In the genomic region with DNA sequence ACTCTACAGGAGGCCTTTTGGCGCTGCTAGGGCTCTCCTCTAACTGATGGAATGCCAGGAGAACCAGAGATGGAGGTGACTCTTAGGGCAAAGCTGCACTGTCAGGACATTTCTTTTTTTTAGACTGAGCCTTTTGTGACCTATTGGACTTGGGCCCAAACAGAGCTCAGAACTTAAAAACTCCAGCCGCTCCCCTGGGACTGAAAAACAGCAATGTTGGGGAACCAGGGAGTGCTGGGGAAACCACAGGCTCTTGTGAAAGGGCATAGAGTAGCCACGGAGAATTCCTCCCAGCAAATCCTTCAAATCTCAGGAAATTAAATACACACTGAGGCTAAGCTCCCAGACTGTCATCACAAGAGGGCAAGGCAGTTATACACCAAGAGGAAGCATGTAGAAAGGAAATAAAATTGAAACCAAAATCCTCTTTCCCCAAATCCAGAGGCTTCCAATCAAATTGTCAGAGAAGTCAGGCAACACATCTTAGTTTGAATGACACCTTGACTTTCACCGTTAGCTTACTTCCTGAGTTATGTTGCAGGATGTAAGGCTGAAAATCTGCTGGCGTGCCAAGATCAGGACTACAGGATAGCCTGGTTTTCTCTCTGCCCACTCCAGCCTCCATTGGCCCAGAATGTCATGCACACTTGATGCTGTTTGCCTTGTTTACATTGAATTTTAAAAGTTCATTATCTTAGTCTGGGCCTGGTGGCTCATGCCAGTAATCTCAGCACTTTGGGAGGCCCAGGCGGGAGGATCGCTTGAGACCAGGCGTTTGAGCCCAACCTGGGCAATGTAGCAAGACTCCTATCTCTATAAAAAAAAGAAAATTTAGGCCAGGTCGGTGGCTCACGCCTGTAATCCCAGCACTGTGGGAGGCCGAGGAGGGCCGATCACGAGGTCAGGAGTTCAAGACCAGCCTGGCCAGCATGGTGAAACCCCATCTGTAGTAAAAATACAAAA, we compare ENCODE assay signal across 11 cellular contexts. TPM values are rescaled to one million over a fixed set of nuclear protein-coding genes. Genes with fewer than 3 reads are reported as not detected.
DNase-seq lines count a peak whose midpoint lies in the region; ATAC-seq lines count a peak whose summit lies in the region.
"Had no signal": no experiment of that assay in that cellular context is flagged by ENCODE, and none has a peak within 500 bp of the region (broad histone marks: within the 10 kb centered on the region; RNA-seq: fewer than 3 reads in every experiment).

No MANE protein-coding gene starts in this region.

- peak overlapping the region; percentile 27 for H3K27ac Mint-ChIP-seq in activated naive CD4-positive, alpha-beta T cell treated with anti-CD3 and anti-CD28 coated beads, Interleukin-2, amount 50 U/mL, for 24 hours
- peak overlapping the region; percentile 44 for H3K27ac Mint-ChIP-seq in activated T-helper 17 cell treated with anti-CD3 and anti-CD28 coated beads, Interleukin-2, amount 50 U/mL, for 72 hours
- peak overlapping the region; percentile 39 to 96 (median 82) for H3K27ac Mint-ChIP-seq in immature natural killer cell

- H3K27me3 Mint-ChIP-seq in activated naive CD4-positive, alpha-beta T cell treated with anti-CD3 and anti-CD28 coated beads, Interleukin-2, amount 50 U/mL, for 24 hours, result no peaks in the 10 kb centered on the region
- no peaks in the 10 kb centered on the region for H3K27me3 Mint-ChIP-seq in activated T-helper 17 cell treated with anti-CD3 and anti-CD28 coated beads, Interleukin-2, amount 50 U/mL, for 72 hours
- peaks cover 5 to 8% (median 7%) of the 10 kb centered on the region in 3 donors for H3K27me3 Mint-ChIP-seq in immature natural killer cell (ENCODE audit: low read depth in 3 of 3)

- no peaks in the 10 kb centered on the region for H3K27me3 ChIP-seq in thymus (ENCODE audit: control insufficient read depth, insufficient read depth)

- peaks cover 2% of the 10 kb centered on the region for H3K36me3 Mint-ChIP-seq in activated naive CD4-positive, alpha-beta T cell treated with anti-CD3 and anti-CD28 coated beads, Interleukin-2, amount 50 U/mL, for 24 hours
- peaks cover 24% of the 10 kb centered on the region for H3K36me3 Mint-ChIP-seq in activated T-helper 17 cell treated with anti-CD3 and anti-CD28 coated beads, Interleukin-2, amount 50 U/mL, for 72 hours (ENCODE audit: low read depth)
- H3K36me3 Mint-ChIP-seq in immature natural killer cell, result peaks cover 0 to 4% (median 3%) of the 10 kb centered on the region in 3 donors

- WGBS in thymus, result 83% methylated on average over 13 of the region's 13 CpGs

- peak overlapping the region; percentile 61 for H3K4me3 Mint-ChIP-seq in activated naive CD4-positive, alpha-beta T cell treated with anti-CD3 and anti-CD28 coated beads, Interleukin-2, amount 50 U/mL, for 24 hours
- peak overlapping the region; percentile 91 for H3K4me3 Mint-ChIP-seq in activated T-helper 17 cell treated with anti-CD3 and anti-CD28 coated beads, Interleukin-2, amount 50 U/mL, for 72 hours
- H3K4me3 Mint-ChIP-seq in immature natural killer cell, result peak overlapping the region; percentile 27 to 96 (median 66)

- no peaks in the 10 kb centered on the region for H3K9me3 ChIP-seq in thymus (ENCODE audit: control insufficient read depth)

- peaks cover 22% of the 10 kb centered on the region for H3K4me1 Mint-ChIP-seq in activated naive CD4-positive, alpha-beta T cell treated with anti-CD3 and anti-CD28 coated beads, Interleukin-2, amount 50 U/mL, for 24 hours
- no peaks in the 10 kb centered on the region for H3K4me1 Mint-ChIP-seq in activated T-helper 17 cell treated with anti-CD3 and anti-CD28 coated beads, Interleukin-2, amount 50 U/mL, for 72 hours
- peaks cover 26 to 36% of the 10 kb centered on the region in 2 donors for H3K4me1 Mint-ChIP-seq in immature natural killer cell

- no peak for ATAC-seq in activated T-helper 17 cell treated with anti-CD3 and anti-CD28 coated beads, Interleukin-2, amount 50 U/mL, for 72 hours (replicated peaks)
- ATAC-seq: HCT116 had no signal

- H3K9me3 Mint-ChIP-seq in activated naive CD4-positive, alpha-beta T cell treated with anti-CD3 and anti-CD28 coated beads, Interleukin-2, amount 50 U/mL, for 24 hours, result no peaks in the 10 kb centered on the region
- H3K9me3 Mint-ChIP-seq in activated T-helper 17 cell treated with anti-CD3 and anti-CD28 coated beads, Interleukin-2, amount 50 U/mL, for 72 hours, result no peaks in the 10 kb centered on the region
- no peaks in the 10 kb centered on the region for H3K9me3 Mint-ChIP-seq in immature natural killer cell

- DNase-seq in activated naive CD4-positive, alpha-beta T cell treated with Interleukin-2 at 50 U/mL for 16 hours, result no peak
- DNase-seq in immature natural killer cell (no peak), kidney glomerular epithelial cell (lab: John Stamatoyannopoulos, UW) (no peak), middle frontal gyrus (ENCODE audit: extremely low spot score, low spot score) (no peak)
- DNase-seq in effector CD4-positive, alpha-beta T cell, result no peak
- DNase-seq: DMS53, NCI-H187 had no signal

- H3K4me1 ChIP-seq in thymus (ENCODE audit: control insufficient read depth, insufficient read depth, low read length), result peaks cover 9% of the 10 kb centered on the region

- no peak overlapping the region for H3K4me3 ChIP-seq in thymus (ENCODE audit: low read length)

- no peaks in the 10 kb centered on the region for H3K36me3 ChIP-seq in thymus (ENCODE audit: control insufficient read depth, insufficient read depth)

- peak overlapping the region; percentile 60 for H3K27ac ChIP-seq in thymus (ENCODE audit: low read depth)

RNA-seq across cellular contexts. Expression of a gene that starts 2.5 kb away (rescaled TPM):
- 100 to 1,000 TPM in 1 of 2 donors, 10 to 100 TPM in 1; 62.2 to 100 TPM for total RNA-seq in activated T-helper 17 cell treated with anti-CD3 and anti-CD28 coated beads, Interleukin-2, amount 50 U/mL, for 72 hours
- polyA plus RNA-seq in immature natural killer cell, result 10 to 100 TPM; 48.1 to 79.5 (median 63.0) TPM
- 20.1 TPM for polyA plus RNA-seq in thymus

RNA-seq across cellular contexts. Expression of a gene that starts 32.5 kb away (rescaled TPM):
- total RNA-seq in activated T-helper 17 cell treated with anti-CD3 and anti-CD28 coated beads, Interleukin-2, amount 50 U/mL, for 72 hours, result 1 to 10 TPM in 1 of 2 donors, under 1 TPM in 1; 0.93 to 1.6 TPM
- 1 to 10 TPM in 1 of 3 donors, under 1 TPM in 1, not detected in 1; 0.51 to 1.6 TPM for polyA plus RNA-seq in immature natural killer cell
- 5.2 TPM for polyA plus RNA-seq in thymus

RNA-seq across cellular contexts. Expression of a gene that starts 46.9 kb away (rescaled TPM):
- 10 to 100 TPM in 1 of 2 donors, 1 to 10 TPM in 1; 6.5 to 11.3 TPM for total RNA-seq in activated T-helper 17 cell treated with anti-CD3 and anti-CD28 coated beads, Interleukin-2, amount 50 U/mL, for 72 hours
- polyA plus RNA-seq in immature natural killer cell (100 to 1,000 TPM; 231 to 266 (median 256) TPM), thymus (23.8 TPM)

Comparison
In these comparisons a context has a peak if more than half of its experiments do, and no peak if none do; other contexts are left out.
1. H3K27ac Mint-ChIP-seq: peak in every context shown above with its lines; median percentile 82 in immature natural killer cell; 44 in activated T-helper 17 cell treated with anti-CD3 and anti-CD28 coated beads, Interleukin-2, amount 50 U/mL, for 72 hours; 27 in activated naive CD4-positive, alpha-beta T cell treated with anti-CD3 and anti-CD28 coated beads, Interleukin-2, amount 50 U/mL, for 24 hours.